In genomic region chr4:40333921-40334352, GRCh38 we compare ENCODE assay signal across 1 cellular context.
A peak's percentile ranks its signal among the peaks of the same experiment; 100 is the strongest.
TF ChIP-seq lines count a peak whose summit lies in the region.

No MANE protein-coding gene starts in this region.

TF ChIP-seq in HCT116, 20 proteins besides CTCF, POLR2A, EP300 and RAD21 (continued from another document):
- peak; percentile 89 for TF ChIP-seq JUND (IDR thresholded peaks at IDR 0.05)
- TF ChIP-seq CEBPB (IDR thresholded peaks at IDR 0.05; ENCODE audit: low read depth) = peak; percentile 84
- TF ChIP-seq ZNF274 (IDR thresholded peaks at IDR 0.05; ENCODE audit: low read depth, low read length) = no peak
- TF ChIP-seq, protein P1, sequence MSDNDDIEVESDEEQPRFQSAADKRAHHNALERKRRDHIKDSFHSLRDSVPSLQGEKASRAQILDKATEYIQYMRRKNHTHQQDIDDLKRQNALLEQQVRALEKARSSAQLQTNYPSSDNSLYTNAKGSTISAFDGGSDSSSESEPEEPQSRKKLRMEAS (IDR thresholded peaks at IDR 0.05) = no peak
- peak; percentile 69; the same call in 1 of the 2 replicates for TF ChIP-seq CBX3 (IDR thresholded peaks at IDR 0.05; ENCODE audit: low read depth)
- TF ChIP-seq ELF1 (IDR thresholded peaks at IDR 0.05; ENCODE audit: borderline replicate concordance, low read depth) = no peak
- no peak for TF ChIP-seq YY1 (IDR thresholded peaks at IDR 0.05; ENCODE audit: extremely low read depth, insufficient replicate concordance, low read depth, low read length)
